Comparison of ENCODE assay signal across 1 cellular context in the genomic region with DNA sequence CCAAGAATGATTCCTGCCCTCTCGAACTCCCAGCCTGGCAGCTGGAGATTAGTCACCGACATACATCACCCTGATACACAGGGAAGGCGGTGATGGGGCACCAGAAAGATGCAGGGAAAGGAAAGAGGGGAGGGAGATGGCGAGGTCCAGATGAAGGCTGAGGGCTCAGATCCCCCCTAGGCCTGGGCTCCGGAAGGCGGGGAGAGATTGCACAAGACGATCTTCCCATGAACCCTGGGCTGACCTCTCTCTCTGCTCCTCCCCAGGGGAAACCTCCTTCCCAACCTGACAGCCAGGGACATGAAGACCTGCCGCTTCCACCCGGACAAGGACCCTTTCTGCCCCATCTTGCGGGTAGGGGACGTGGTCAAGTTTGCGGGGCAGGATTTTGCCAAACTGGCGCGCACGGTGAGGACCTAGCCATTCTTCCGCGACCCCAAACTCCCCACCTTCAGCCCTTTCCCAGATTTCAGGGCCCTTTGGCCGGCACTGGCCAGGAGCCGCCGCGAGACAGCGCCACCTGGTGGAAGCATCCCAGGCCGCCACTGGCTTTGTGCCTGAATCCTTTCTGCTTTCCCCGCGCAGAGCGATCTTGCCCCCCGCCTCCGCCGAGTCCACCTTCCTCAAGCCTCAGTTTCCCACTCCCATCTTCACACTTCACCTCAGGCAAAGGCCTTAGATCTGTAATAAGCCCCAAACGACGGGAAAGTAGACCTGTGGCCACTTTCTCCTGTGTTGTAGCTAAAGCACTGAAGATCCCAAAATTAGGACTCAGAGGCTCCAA.
TF ChIP-seq lines count a peak whose summit lies in the region.

No MANE protein-coding gene starts in this region.

TF ChIP-seq in HepG2, 621 proteins besides CTCF, POLR2A, EP300 and RAD21 (continued from another document and continues in another):
- TF ChIP-seq, protein P1, sequence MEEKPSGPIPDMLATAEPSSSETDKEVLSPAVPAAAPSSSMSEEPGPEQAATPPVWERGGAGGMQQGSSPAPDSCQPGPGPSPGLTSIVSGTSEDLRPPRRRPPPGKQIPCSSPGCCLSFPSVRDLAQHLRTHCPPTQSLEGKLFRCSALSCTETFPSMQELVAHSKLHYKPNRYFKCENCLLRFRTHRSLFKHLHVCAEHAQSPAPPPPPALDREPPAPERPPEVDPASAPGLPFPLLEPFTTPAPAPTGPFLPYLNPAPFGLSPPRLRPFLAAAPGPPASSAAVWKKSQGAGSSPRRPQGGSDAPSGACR (CRISPR knock-in tag; IDR thresholded peaks at IDR 0.05) = peak; percentile 41; the same call in 1 of the 2 replicates
- TF ChIP-seq NFE2L1 (CRISPR knock-in tag; IDR thresholded peaks at IDR 0.05; ENCODE audit: borderline replicate concordance) (no peak), JUND (CRISPR knock-in tag; IDR thresholded peaks at IDR 0.05) (peak; percentile 23; the same call in 1 of the 2 replicates), ZNF207 (IDR thresholded peaks at IDR 0.05; ENCODE audit: borderline replicate concordance) (no peak), ZEB1 (IDR thresholded peaks at IDR 0.05; ENCODE audit: insufficient replicate concordance, low read depth) (no peak), ZFP36L1 (CRISPR knock-in tag; IDR thresholded peaks at IDR 0.05) (no peak), ZNF782 (CRISPR knock-in tag; IDR thresholded peaks at IDR 0.05; ENCODE audit: borderline replicate concordance) (no peak), ZNF629 (CRISPR knock-in tag; conservative IDR thresholded peaks at IDR 0.05) (no peak), RFX3 (CRISPR knock-in tag; IDR thresholded peaks at IDR 0.05) (no peak), TBP (CRISPR knock-in tag; IDR thresholded peaks at IDR 0.05) (no peak), NFIB (CRISPR knock-in tag; IDR thresholded peaks at IDR 0.05; ENCODE audit: borderline replicate concordance) (no peak), ZNF672 (CRISPR knock-in tag; IDR thresholded peaks at IDR 0.05) (no peak), MTA1 (CRISPR knock-in tag; IDR thresholded peaks at IDR 0.05; ENCODE audit: borderline replicate concordance) (0 out of 2 replicates have a peak, but pooled peaks have one; percentile 25), ZNF674 (CRISPR knock-in tag; IDR thresholded peaks at IDR 0.05; ENCODE audit: low read depth) (no peak; the same call in 1 of the 2 replicates), HNRNPL (IDR thresholded peaks at IDR 0.05; ENCODE audit: low read depth, low read length) (no peak), ZBTB38 (CRISPR knock-in tag; IDR thresholded peaks at IDR 0.05) (0 out of 2 replicates have a peak, but pooled peaks have one; percentile 49), HDAC1 (CRISPR knock-in tag; IDR thresholded peaks at IDR 0.05) (no peak), POLR2AphosphoS2 (IDR thresholded peaks at IDR 0.05; ENCODE audit: low read depth, low read length) (no peak), ZFAT (CRISPR knock-in tag; conservative IDR thresholded peaks at IDR 0.05) (no peak), SOX6 (IDR thresholded peaks at IDR 0.05) (no peak), SOX6 (CRISPR knock-in tag; IDR thresholded peaks at IDR 0.05) (peak; percentile 50), ZNF543 (CRISPR knock-in tag; IDR thresholded peaks at IDR 0.05) (no peak), NFE2 (CRISPR knock-in tag; IDR thresholded peaks at IDR 0.05) (no peak), MYC (CRISPR knock-in tag; IDR thresholded peaks at IDR 0.05; ENCODE audit: borderline replicate concordance) (no peak), ARID2 (CRISPR knock-in tag; IDR thresholded peaks at IDR 0.05; ENCODE audit: borderline replicate concordance) (no peak), ZNF678 (CRISPR knock-in tag; IDR thresholded peaks at IDR 0.05) (no peak), ATF1 (CRISPR knock-in tag; IDR thresholded peaks at IDR 0.05) (no peak), GATAD1 (CRISPR knock-in tag; IDR thresholded peaks at IDR 0.05) (no peak), TBX2 (CRISPR knock-in tag; IDR thresholded peaks at IDR 0.05; ENCODE audit: borderline replicate concordance) (peak; percentile 47; the same call in 1 of the 2 replicates), KLF13 (CRISPR knock-in tag; IDR thresholded peaks at IDR 0.05) (no peak), KDM2A (CRISPR knock-in tag; IDR thresholded peaks at IDR 0.05; ENCODE audit: borderline replicate concordance, low read depth) (peak; percentile 65; the same call in 1 of the 2 replicates), ZNF510 (CRISPR knock-in tag; IDR thresholded peaks at IDR 0.05; ENCODE audit: low read depth) (no peak), SAP130 (CRISPR knock-in tag; IDR thresholded peaks at IDR 0.05; ENCODE audit: low read depth) (peak; percentile 29; the same call in 1 of the 2 replicates), NCOA2 (CRISPR knock-in tag; IDR thresholded peaks at IDR 0.05) (no peak), AKAP8 (CRISPR knock-in tag; IDR thresholded peaks at IDR 0.05) (no peak), FOSL2 (CRISPR knock-in tag; IDR thresholded peaks at IDR 0.05) (0 out of 2 replicates have a peak, but pooled peaks have one; percentile 15), ZNF841 (CRISPR knock-in tag; IDR thresholded peaks at IDR 0.05; ENCODE audit: borderline replicate concordance) (no peak), RFXAP (CRISPR knock-in tag; IDR thresholded peaks at IDR 0.05; ENCODE audit: borderline replicate concordance) (no peak), ZNF598 (CRISPR knock-in tag; IDR thresholded peaks at IDR 0.05; ENCODE audit: borderline replicate concordance) (peak; percentile 66; the same call in 1 of the 2 replicates)
- TF ChIP-seq, protein P2, sequence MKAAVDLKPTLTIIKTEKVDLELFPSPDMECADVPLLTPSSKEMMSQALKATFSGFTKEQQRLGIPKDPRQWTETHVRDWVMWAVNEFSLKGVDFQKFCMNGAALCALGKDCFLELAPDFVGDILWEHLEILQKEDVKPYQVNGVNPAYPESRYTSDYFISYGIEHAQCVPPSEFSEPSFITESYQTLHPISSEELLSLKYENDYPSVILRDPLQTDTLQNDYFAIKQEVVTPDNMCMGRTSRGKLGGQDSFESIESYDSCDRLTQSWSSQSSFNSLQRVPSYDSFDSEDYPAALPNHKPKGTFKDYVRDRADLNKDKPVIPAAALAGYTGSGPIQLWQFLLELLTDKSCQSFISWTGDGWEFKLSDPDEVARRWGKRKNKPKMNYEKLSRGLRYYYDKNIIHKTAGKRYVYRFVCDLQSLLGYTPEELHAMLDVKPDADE (CRISPR knock-in tag; IDR thresholded peaks at IDR 0.05) = no peak
- TF ChIP-seq, protein P3, sequence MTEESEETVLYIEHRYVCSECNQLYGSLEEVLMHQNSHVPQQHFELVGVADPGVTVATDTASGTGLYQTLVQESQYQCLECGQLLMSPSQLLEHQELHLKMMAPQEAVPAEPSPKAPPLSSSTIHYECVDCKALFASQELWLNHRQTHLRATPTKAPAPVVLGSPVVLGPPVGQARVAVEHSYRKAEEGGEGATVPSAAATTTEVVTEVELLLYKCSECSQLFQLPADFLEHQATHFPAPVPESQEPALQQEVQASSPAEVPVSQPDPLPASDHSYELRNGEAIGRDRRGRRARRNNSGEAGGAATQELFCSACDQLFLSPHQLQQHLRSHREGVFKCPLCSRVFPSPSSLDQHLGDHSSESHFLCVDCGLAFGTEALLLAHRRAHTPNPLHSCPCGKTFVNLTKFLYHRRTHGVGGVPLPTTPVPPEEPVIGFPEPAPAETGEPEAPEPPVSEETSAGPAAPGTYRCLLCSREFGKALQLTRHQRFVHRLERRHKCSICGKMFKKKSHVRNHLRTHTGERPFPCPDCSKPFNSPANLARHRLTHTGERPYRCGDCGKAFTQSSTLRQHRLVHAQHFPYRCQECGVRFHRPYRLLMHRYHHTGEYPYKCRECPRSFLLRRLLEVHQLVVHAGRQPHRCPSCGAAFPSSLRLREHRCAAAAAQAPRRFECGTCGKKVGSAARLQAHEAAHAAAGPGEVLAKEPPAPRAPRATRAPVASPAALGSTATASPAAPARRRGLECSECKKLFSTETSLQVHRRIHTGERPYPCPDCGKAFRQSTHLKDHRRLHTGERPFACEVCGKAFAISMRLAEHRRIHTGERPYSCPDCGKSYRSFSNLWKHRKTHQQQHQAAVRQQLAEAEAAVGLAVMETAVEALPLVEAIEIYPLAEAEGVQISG (CRISPR knock-in tag; IDR thresholded peaks at IDR 0.05) = peak; percentile 84
- TF ChIP-seq, protein P4, sequence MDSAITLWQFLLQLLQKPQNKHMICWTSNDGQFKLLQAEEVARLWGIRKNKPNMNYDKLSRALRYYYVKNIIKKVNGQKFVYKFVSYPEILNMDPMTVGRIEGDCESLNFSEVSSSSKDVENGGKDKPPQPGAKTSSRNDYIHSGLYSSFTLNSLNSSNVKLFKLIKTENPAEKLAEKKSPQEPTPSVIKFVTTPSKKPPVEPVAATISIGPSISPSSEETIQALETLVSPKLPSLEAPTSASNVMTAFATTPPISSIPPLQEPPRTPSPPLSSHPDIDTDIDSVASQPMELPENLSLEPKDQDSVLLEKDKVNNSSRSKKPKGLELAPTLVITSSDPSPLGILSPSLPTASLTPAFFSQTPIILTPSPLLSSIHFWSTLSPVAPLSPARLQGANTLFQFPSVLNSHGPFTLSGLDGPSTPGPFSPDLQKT (CRISPR knock-in tag; IDR thresholded peaks at IDR 0.05; ENCODE audit: borderline replicate concordance) = no peak
- TF ChIP-seq, protein P5, sequence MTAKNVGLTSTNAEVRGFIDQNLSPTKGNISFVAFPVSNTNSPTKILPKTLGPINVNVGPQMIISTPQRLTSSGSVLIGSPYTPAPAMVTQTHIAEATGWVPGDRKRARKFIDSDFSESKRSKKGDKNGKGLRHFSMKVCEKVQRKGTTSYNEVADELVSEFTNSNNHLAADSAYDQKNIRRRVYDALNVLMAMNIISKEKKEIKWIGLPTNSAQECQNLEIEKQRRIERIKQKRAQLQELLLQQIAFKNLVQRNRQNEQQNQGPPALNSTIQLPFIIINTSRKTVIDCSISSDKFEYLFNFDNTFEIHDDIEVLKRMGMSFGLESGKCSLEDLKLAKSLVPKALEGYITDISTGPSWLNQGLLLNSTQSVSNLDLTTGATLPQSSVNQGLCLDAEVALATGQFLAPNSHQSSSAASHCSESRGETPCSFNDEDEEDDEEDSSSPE (CRISPR knock-in tag; IDR thresholded peaks at IDR 0.05) = 0 out of 2 replicates have a peak, but pooled peaks have one; percentile 25
- TF ChIP-seq, protein P6, sequence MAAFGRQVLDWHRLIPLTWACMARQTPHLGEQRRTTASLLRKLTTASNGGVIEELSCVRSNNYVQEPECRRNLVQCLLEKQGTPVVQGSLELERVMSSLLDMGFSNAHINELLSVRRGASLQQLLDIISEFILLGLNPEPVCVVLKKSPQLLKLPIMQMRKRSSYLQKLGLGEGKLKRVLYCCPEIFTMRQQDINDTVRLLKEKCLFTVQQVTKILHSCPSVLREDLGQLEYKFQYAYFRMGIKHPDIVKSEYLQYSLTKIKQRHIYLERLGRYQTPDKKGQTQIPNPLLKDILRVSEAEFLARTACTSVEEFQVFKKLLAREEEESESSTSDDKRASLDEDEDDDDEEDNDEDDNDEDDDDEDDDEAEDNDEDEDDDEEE (CRISPR knock-in tag; IDR thresholded peaks at IDR 0.05) = no peak
- TF ChIP-seq, protein P7, sequence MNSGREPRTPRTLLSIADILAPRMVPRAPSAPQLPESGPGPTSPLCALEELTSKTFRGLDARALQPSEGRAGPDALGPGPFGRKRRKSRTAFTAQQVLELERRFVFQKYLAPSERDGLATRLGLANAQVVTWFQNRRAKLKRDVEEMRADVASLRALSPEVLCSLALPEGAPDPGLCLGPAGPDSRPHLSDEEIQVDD (CRISPR knock-in tag; IDR thresholded peaks at IDR 0.05; ENCODE audit: borderline replicate concordance) = 0 out of 2 replicates have a peak, but pooled peaks have one; percentile 31
- TF ChIP-seq, protein P8, sequence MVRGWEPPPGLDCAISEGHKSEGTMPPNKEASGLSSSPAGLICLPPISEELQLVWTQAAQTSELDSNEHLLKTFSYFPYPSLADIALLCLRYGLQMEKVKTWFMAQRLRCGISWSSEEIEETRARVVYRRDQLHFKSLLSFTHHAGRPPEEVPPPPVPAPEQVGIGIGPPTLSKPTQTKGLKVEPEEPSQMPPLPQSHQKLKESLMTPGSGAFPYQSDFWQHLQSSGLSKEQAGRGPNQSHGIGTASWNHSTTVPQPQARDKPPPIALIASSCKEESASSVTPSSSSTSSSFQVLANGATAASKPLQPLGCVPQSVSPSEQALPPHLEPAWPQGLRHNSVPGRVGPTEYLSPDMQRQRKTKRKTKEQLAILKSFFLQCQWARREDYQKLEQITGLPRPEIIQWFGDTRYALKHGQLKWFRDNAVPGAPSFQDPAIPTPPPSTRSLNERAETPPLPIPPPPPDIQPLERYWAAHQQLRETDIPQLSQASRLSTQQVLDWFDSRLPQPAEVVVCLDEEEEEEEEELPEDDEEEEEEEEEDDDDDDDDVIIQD (CRISPR knock-in tag; IDR thresholded peaks at IDR 0.05; ENCODE audit: low read depth) = no peak
- TF ChIP-seq, protein P9, sequence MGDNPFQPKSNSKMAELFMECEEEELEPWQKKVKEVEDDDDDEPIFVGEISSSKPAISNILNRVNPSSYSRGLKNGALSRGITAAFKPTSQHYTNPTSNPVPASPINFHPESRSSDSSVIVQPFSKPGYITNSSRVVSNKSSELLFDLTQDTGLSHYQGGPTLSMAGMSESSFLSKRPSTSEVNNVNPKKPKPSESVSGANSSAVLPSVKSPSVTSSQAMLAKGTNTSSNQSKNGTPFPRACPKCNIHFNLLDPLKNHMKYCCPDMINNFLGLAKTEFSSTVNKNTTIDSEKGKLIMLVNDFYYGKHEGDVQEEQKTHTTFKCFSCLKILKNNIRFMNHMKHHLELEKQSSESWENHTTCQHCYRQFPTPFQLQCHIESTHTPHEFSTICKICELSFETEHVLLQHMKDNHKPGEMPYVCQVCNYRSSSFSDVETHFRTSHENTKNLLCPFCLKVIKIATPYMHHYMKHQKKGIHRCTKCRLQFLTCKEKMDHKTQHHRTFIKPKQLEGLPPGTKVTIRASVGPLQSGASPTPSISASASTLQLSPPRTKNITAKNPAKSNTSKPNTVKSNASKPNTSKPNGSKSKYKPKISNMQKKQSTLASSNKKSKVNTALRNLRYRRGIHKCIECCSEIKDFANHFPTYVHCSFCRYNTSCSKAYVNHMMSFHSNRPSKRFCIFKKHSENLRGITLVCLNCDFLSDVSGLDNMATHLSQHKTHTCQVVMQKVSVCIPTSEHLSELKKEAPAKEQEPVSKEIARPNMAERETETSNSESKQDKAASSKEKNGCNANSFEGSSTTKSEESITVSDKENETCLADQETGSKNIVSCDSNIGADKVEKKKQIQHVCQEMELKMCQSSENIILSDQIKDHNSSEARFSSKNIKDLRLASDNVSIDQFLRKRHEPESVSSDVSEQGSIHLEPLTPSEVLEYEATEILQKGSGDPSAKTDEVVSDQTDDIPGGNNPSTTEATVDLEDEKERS (CRISPR knock-in tag; IDR thresholded peaks at IDR 0.05) = 0 out of 2 replicates have a peak, but pooled peaks have one; percentile 39
